In genomic region chr20:53070224-53070623, GRCh38 we compare ENCODE assay signal across 9 cellular contexts.
"Had no signal": no experiment of that assay in that cellular context is flagged by ENCODE, and none has a peak within 500 bp of the region (broad histone marks: within the 10 kb centered on the region; RNA-seq: fewer than 3 reads in every experiment).

No MANE protein-coding gene starts in this region.

- ATAC-seq: gastrocnemius medialis, heart right ventricle, upper lobe of right lung had no signal

- H3K36me3 ChIP-seq: gastrocnemius medialis, heart right ventricle, neural progenitor cell, ovary, SJCRH30, upper lobe of right lung had no signal

- H3K9ac ChIP-seq: neural progenitor cell had no signal

- H3K4me1 Mint-ChIP-seq: neural progenitor cell had no signal

- H3K9me3 Mint-ChIP-seq: neural progenitor cell had no signal

- H3K9me3 ChIP-seq: gastrocnemius medialis, ovary, SJCRH30, upper lobe of right lung had no signal

- H3K27ac ChIP-seq: neural progenitor cell, ovary, SJCRH30, upper lobe of right lung had no signal

- H3K4me3 Mint-ChIP-seq: neural progenitor cell had no signal

- H3K36me3 Mint-ChIP-seq: neural progenitor cell had no signal

- H3K4me3 ChIP-seq: gastrocnemius medialis, heart right ventricle, neural progenitor cell, ovary, SJCRH30, upper lobe of right lung had no signal

- H3K27me3 ChIP-seq: gastrocnemius medialis, heart right ventricle, neural progenitor cell, ovary, upper lobe of right lung had no signal

- H3K27ac Mint-ChIP-seq: memory B cell, neural progenitor cell had no signal

- H3K4me1 ChIP-seq: gastrocnemius medialis, SJCRH30 had no signal

- DNase-seq: gastrocnemius medialis; heart right ventricle; ovary; SJCRH30; stimulated activated CD4-positive, alpha-beta T cell treated with anti-CD3 and anti-CD28 coated beads, Interleukin-12 subunit alpha, Interleukin-12 subunit beta, amount 100 ng/mL, for 4 hours; T1000; upper lobe of right lung had no signal
